ENCODE assay signal across 12 cellular contexts in the genomic region with DNA sequence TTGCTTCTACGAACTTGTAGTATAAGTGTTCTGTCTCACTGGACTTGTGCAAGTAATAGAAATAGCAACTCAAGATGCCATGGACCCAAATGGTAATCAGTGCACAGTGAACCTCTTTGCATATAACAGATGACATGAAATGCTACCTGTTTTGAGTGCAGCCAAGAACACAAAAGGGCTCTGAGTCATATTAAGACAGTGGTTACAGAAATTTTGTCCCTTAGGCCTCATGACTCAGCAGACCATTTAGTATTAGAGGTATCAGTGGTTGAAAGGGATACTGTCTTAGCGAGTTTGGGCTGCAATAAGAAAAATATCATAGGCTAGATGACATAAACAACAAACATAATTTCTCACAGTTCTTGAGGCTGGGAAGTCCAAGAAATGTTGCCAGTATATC.
DNase-seq lines count a peak whose midpoint lies in the region; ATAC-seq lines count a peak whose summit lies in the region.
"Had no signal": no experiment of that assay in that cellular context is flagged by ENCODE, and none has a peak within 500 bp of the region (broad histone marks: within the 10 kb centered on the region; RNA-seq: fewer than 3 reads in every experiment).

No MANE protein-coding gene starts in this region.

- H3K36me3 ChIP-seq in MG63, result no peaks in the 10 kb centered on the region

- no peaks in the 10 kb centered on the region for H3K27me3 ChIP-seq in MG63

- ATAC-seq in GM19397 (IDR thresholded peaks at IDR 0.05; ENCODE audit: unreplicated experiment), result peak; percentile 50
- peak; percentile 91 for ATAC-seq in HG02884 (IDR thresholded peaks at IDR 0.05; ENCODE audit: unreplicated experiment)
- ATAC-seq: HCT116 had no signal

- no peak overlapping the region for H3K4me3 ChIP-seq in MG63

- H3K9me3 ChIP-seq in MG63, result no peaks in the 10 kb centered on the region

- DNase-seq in Daoy (ENCODE audit: low read depth) (peak; percentile 0), HT1080 (ENCODE audit: low read depth) (peak; percentile 40), foreskin melanocyte (no peak), MG63 (no peak), NCI-H446 treated with DMSO at 0.1 percent for 48 hours (lab: John Stamatoyannopoulos, UW) (no peak), NCI-H1092 treated with DMSO at 0.1 percent for 48 hours (lab: John Stamatoyannopoulos, UW) (no peak)
- DNase-seq: activated T-cell treated with anti-CD3 and anti-CD28 coated beads for 4 hours, GF-D8, kidney glomerular epithelial cell had no signal

Comparison
In these comparisons a context has a peak if more than half of its experiments do, and no peak if none do; other contexts are left out.
1. DNase-seq: peak in Daoy (single experiment) and HT1080 (single experiment); none in foreskin melanocyte (single experiment), MG63 (single experiment), NCI-H446 treated with DMSO at 0.1 percent for 48 hours (single experiment) and NCI-H1092 treated with DMSO at 0.1 percent for 48 hours (single experiment).